14 cellular contexts compared by ENCODE assay signal in the genomic region with DNA sequence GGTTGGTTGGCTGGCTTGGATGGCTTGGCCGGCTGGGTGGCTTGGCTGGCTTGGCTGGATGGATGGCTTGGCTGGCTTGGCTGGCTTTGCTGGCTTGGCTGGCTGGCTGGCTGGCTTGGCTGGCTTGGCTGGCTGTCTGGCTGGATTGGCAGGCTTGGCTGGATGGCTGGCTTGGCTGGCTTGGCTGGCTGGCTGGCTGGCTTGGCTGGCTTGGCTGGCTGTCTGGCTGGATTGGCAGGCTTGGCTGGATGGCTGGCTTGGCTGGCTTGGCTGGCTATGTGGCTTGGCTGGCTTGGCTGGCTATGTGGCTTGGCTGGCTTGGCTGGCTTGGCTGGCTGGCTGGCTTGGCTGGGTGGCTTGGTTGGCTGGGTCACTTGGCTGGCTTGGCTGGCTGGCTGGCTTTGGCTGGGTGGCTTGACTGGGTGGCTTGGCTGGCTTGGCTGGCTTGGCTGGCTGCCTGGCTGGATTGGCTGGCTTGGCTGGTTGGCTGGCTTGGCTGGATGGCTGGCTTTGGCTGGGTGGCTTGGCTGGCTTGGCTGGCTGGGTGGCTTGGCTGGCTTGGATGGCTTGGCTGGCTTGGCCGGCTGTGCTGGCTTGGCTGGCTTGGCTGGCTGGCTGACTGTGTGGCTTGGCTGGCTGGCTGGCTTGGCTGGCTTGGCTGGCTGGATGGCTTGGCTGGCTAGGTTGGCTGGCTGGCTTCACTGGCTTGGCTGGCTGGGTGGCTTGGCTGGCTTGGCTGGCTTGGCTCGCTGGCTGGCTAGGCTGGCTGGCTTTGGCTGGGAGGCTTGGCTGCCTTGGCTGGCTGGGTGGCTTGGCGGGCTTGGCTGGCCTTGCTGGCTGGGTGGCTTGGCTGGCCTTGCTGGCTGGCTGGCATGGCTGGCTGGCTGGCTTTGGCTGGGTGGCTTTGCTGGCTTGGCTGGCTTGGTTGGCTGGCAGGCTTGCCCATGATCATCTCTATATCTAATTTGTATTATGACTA. TPM values are rescaled to one million over a fixed set of nuclear protein-coding genes. Genes with fewer than 3 reads are reported as not detected.
DNase-seq lines count a peak whose midpoint lies in the region; ATAC-seq, FAIRE-seq and TF ChIP-seq lines count a peak whose summit lies in the region.
"Not testable (repeated sequence)": the region's sequence is repeated elsewhere in the genome, so short reads cannot be mapped to it uniquely, and the experiment has no call there.
"Had no signal": no experiment of that assay in that cellular context is flagged by ENCODE, and none has a peak within 500 bp of the region (broad histone marks: within the 10 kb centered on the region; RNA-seq: fewer than 3 reads in every experiment).

No MANE protein-coding gene starts in this region.

- H3K27me3 ChIP-seq in Karpas-422 (ENCODE audit: low read length); neural progenitor cell: not testable (repeated sequence)

- not testable (repeated sequence) for H3K4me1 ChIP-seq in A549; Karpas-422 (ENCODE audit: low read length); neural progenitor cell

- 9% methylated on average over 3 of the region's 4 CpGs for WGBS in A549 (ENCODE audit: missing lambda C conversion rate)

- H3K9me3 Mint-ChIP-seq in activated CD4-positive, alpha-beta T cell treated with anti-CD3 and anti-CD28 coated beads for 36 hours (ENCODE audit: low read depth); activated T-helper 2 cell treated with anti-CD3 and anti-CD28 coated beads, Interferon-gamma antibody, Interleukin-2, Interleukin-4, amounts not matched to agents 10 μg/mL and 5 μg/mL and 100 μg/mL, durations not matched to agents 14 hours and 24 hours and 36 hours; neural progenitor cell: not testable (repeated sequence)

- TF ChIP-seq EP300 in A549 (IDR thresholded peaks at IDR 0.05), result not testable (repeated sequence)

- not testable (repeated sequence) for DNase-seq in A549 (ENCODE audit: low read depth in 1 of 2, low spot score in 1 of 2)
- DNase-seq in Karpas-422, result peak; percentile 41
- peak; percentile 47 for DNase-seq in activated CD4-positive, alpha-beta T cell treated with anti-CD3 and anti-CD28 coated beads for 36 hours
- peak; percentile 52 for DNase-seq in activated T-helper 2 cell treated with anti-CD3 and anti-CD28 coated beads, Interferon-gamma antibody, Interleukin-2, Interleukin-4, amounts not matched to agents 10 μg/mL and 5 μg/mL and 100 μg/mL, durations not matched to agents 14 hours and 24 hours and 36 hours (ENCODE audit: low spot score)
- DNase-seq in dermis blood vessel endothelial cell, result peak; percentile 4
- DNase-seq in islet precursor cell, result peak; percentile 80
- peak; percentile 1 for DNase-seq in neural progenitor cell (ENCODE audit: low spot score)
- peak; percentile 6 for DNase-seq in stimulated activated CD8-positive, alpha-beta memory T cell treated with anti-CD3 and anti-CD28 coated beads, Interleukin-12 subunit alpha, Interleukin-12 subunit beta, amount 100 ng/mL, for 1 hour (ENCODE audit: low read depth)

- not testable (repeated sequence) for H3K9me2 ChIP-seq in Karpas-422 (replicated peaks; ENCODE audit: insufficient read depth, low read length)

- not testable (repeated sequence) for H4K20me1 ChIP-seq in Karpas-422 (ENCODE audit: insufficient read depth, low read depth, low read length); neural progenitor cell (ENCODE audit: low read depth)

- H3K4me3 ChIP-seq in A549; Karpas-422 (ENCODE audit: low read length); neural progenitor cell: not testable (repeated sequence)

- not testable (repeated sequence) for H3K4me3 Mint-ChIP-seq in activated CD4-positive, alpha-beta T cell treated with anti-CD3 and anti-CD28 coated beads for 36 hours; activated T-helper 2 cell treated with anti-CD3 and anti-CD28 coated beads, Interferon-gamma antibody, Interleukin-2, Interleukin-4, amounts not matched to agents 10 μg/mL and 5 μg/mL and 100 μg/mL, durations not matched to agents 14 hours and 24 hours and 36 hours (ENCODE audit: low read depth); neural progenitor cell

- not testable (repeated sequence) for H3K36me3 Mint-ChIP-seq in activated CD4-positive, alpha-beta T cell treated with anti-CD3 and anti-CD28 coated beads for 36 hours (ENCODE audit: low read depth); activated T-helper 2 cell treated with anti-CD3 and anti-CD28 coated beads, Interferon-gamma antibody, Interleukin-2, Interleukin-4, amounts not matched to agents 10 μg/mL and 5 μg/mL and 100 μg/mL, durations not matched to agents 14 hours and 24 hours and 36 hours (ENCODE audit: low read depth); neural progenitor cell

- not testable (repeated sequence) for H3K27ac ChIP-seq in A549; Karpas-422 (ENCODE audit: low read length); neural progenitor cell

- POLR2A ChIA-PET in A549 (lab: Yijun Ruan, JAX); activated CD4-positive, alpha-beta T cell treated with anti-CD3 and anti-CD28 coated beads for 36 hours (lab: Charles Lee): not testable (repeated sequence)

- TF ChIP-seq RAD21 in A549 (conservative IDR thresholded peaks at IDR 0.05 in 1 of 2, IDR thresholded peaks at IDR 0.05 in 1 of 2), result not testable (repeated sequence)

- not testable (repeated sequence) for H3K4me1 Mint-ChIP-seq in activated CD4-positive, alpha-beta T cell treated with anti-CD3 and anti-CD28 coated beads for 36 hours; activated T-helper 2 cell treated with anti-CD3 and anti-CD28 coated beads, Interferon-gamma antibody, Interleukin-2, Interleukin-4, amounts not matched to agents 10 μg/mL and 5 μg/mL and 100 μg/mL, durations not matched to agents 14 hours and 24 hours and 36 hours (ENCODE audit: low read depth); neural progenitor cell

- H3F3A ChIP-seq in neural progenitor cell (ENCODE audit: low read depth), result not testable (repeated sequence)

- TF ChIP-seq CTCF in A549 (IDR thresholded peaks at IDR 0.05); neural progenitor cell (IDR thresholded peaks at IDR 0.05): not testable (repeated sequence)

- CTCF ChIA-PET in A549 (lab: Yijun Ruan, JAX), result not testable (repeated sequence)
- CTCF ChIA-PET in activated CD4-positive, alpha-beta T cell treated with anti-CD3 and anti-CD28 coated beads for 36 hours (lab: Charles Lee), result interaction anchor here (0.6 kb wide), 1 partner anchor 152 kb away, joined by 3 read pairs; no protein-coding TSS in a partner anchor

- intact Hi-C loops in activated CD4-positive, alpha-beta T cell treated with anti-CD3 and anti-CD28 coated beads for 36 hours (cut with DNase I, micrococcal nuclease); activated T-helper 2 cell treated with anti-CD3 and anti-CD28 coated beads, Interferon-gamma antibody, Interleukin-2, Interleukin-4, amounts not matched to agents 10 μg/mL and 5 μg/mL and 100 μg/mL, durations not matched to agents 14 hours and 24 hours and 36 hours (cut with micrococcal nuclease): not testable (repeated sequence)

- not testable (repeated sequence) for FAIRE-seq in A549 (lab: Jason Lieb, UNC)

- not testable (repeated sequence) for H2AFZ ChIP-seq in Karpas-422 (ENCODE audit: low read length); neural progenitor cell (replicated peaks)

- not testable (repeated sequence) for H3K27ac Mint-ChIP-seq in activated CD4-positive, alpha-beta T cell treated with anti-CD3 and anti-CD28 coated beads for 36 hours; activated T-helper 2 cell treated with anti-CD3 and anti-CD28 coated beads, Interferon-gamma antibody, Interleukin-2, Interleukin-4, amounts not matched to agents 10 μg/mL and 5 μg/mL and 100 μg/mL, durations not matched to agents 14 hours and 24 hours and 36 hours; neural progenitor cell

- not testable (repeated sequence) for H3K27me3 Mint-ChIP-seq in activated CD4-positive, alpha-beta T cell treated with anti-CD3 and anti-CD28 coated beads for 36 hours; activated T-helper 2 cell treated with anti-CD3 and anti-CD28 coated beads, Interferon-gamma antibody, Interleukin-2, Interleukin-4, amounts not matched to agents 10 μg/mL and 5 μg/mL and 100 μg/mL, durations not matched to agents 14 hours and 24 hours and 36 hours (ENCODE audit: low read depth); neural progenitor cell (ENCODE audit: insufficient read depth, low read depth)

- not testable (repeated sequence) for H3K36me3 ChIP-seq in Karpas-422 (ENCODE audit: insufficient read depth, low read length); neural progenitor cell

- H3K9me3 ChIP-seq in A549, result peaks cover 26% of the 10 kb centered on the region
- H3K9me3 ChIP-seq in Karpas-422 (ENCODE audit: low read length); neural progenitor cell (ENCODE audit: low read depth): not testable (repeated sequence)

- not testable (repeated sequence) for H3K79me2 ChIP-seq in Karpas-422 (ENCODE audit: low read length); neural progenitor cell (ENCODE audit: low read depth)

- H3K4me2 ChIP-seq in A549; Karpas-422 (ENCODE audit: low read depth, low read length, poor library complexity, severe bottlenecking); neural progenitor cell: not testable (repeated sequence)

- ATAC-seq in A549, result peak; percentile 67 to 80; a peak in 5 of 6 replicates
- ATAC-seq in activated CD4-positive, alpha-beta T cell treated with anti-CD3 and anti-CD28 coated beads for 36 hours, result not testable (repeated sequence)

- not testable (repeated sequence) for TF ChIP-seq POLR2A in A549 (IDR thresholded peaks at IDR 0.05; ENCODE audit: low read length)

- not testable (repeated sequence) for H3K9ac ChIP-seq in Karpas-422 (ENCODE audit: low read length); neural progenitor cell

RNA-seq across cellular contexts. Expression of a gene that starts 21.3 kb away (rescaled TPM):
- polyA plus RNA-seq in A549 (2011; rRNA removed) (0.32 and 0.54 TPM in 2 replicates), A549 (2017; fragmentation: RNase III; extraction: RNeasy Plus Mini Kit Qiagen cat#74134 plus additional on column Dnase treatment) (0.43 TPM in 1 of 3 replicates, not detected in the others)
- 0.08 and 0.21 TPM in 2 replicates for polyA plus RNA-seq in A549 (2012; cell fraction: cytosol; rRNA removed)
- 0.16 and 0.18 TPM in 2 replicates for polyA plus RNA-seq in A549 (2012; cell fraction: nucleus; rRNA removed)
- polyA minus RNA-seq in A549 (2011; rRNA and poly(A)+ RNA removed), result not detected in 2 replicates
- not detected in 2 replicates for total RNA-seq in Karpas-422 (2014; rRNA removed; shearing (Covaris generic); ENCODE audit: low replicate concordance)
- total RNA-seq in activated CD4-positive, alpha-beta T cell treated with anti-CD3 and anti-CD28 coated beads for 36 hours, result under 1 TPM; 0.37 to 0.72 TPM
- total RNA-seq in activated T-helper 2 cell treated with anti-CD3 and anti-CD28 coated beads, Interferon-gamma antibody, Interleukin-2, Interleukin-4, amounts not matched to agents 10 μg/mL and 5 μg/mL and 100 μg/mL, durations not matched to agents 14 hours and 24 hours and 36 hours, result not detected in 2 replicates
- total RNA-seq in dermis blood vessel endothelial cell (not detected in 2 replicates), neural progenitor cell (ENCODE audit: low replicate concordance) (not detected in 2 replicates)
- total RNA-seq: cardiac septum, endothelial cell of umbilical vein, H4, MCF 10A, NCI-H460 had no signal
- polyA plus RNA-seq: endothelial cell of umbilical vein, keratinocyte had no signal

RNA-seq across cellular contexts. Expression of a gene that starts 35.3 kb away (rescaled TPM):
- polyA plus RNA-seq in A549 (2011; rRNA removed), result not detected in 2 replicates
- polyA plus RNA-seq in A549 (2012; cell fraction: cytosol; rRNA removed), result 0.04 TPM in 1 of 2 replicates, not detected in the other
- not detected in 2 replicates for polyA plus RNA-seq in A549 (2012; cell fraction: nucleus; rRNA removed)
- polyA plus RNA-seq in A549 (2017; fragmentation: RNase III; extraction: RNeasy Plus Mini Kit Qiagen cat#74134 plus additional on column Dnase treatment), result not detected in 3 replicates
- polyA minus RNA-seq in A549 (2011; rRNA and poly(A)+ RNA removed), result not detected in 2 replicates
- not detected in 2 replicates for total RNA-seq in Karpas-422 (2014; rRNA removed; shearing (Covaris generic); ENCODE audit: low replicate concordance)
- total RNA-seq in activated CD4-positive, alpha-beta T cell treated with anti-CD3 and anti-CD28 coated beads for 36 hours, result not detected
- total RNA-seq in activated T-helper 2 cell treated with anti-CD3 and anti-CD28 coated beads, Interferon-gamma antibody, Interleukin-2, Interleukin-4, amounts not matched to agents 10 μg/mL and 5 μg/mL and 100 μg/mL, durations not matched to agents 14 hours and 24 hours and 36 hours, result not detected in 2 replicates
- not detected in 2 replicates for total RNA-seq in dermis blood vessel endothelial cell
- not detected in 2 replicates for total RNA-seq in neural progenitor cell (ENCODE audit: low replicate concordance)
- total RNA-seq: cardiac septum, endothelial cell of umbilical vein, H4, MCF 10A, NCI-H460 had no signal
- polyA plus RNA-seq: endothelial cell of umbilical vein, keratinocyte had no signal
